ENCODE assay signal across 17 cellular contexts in the genomic region with DNA sequence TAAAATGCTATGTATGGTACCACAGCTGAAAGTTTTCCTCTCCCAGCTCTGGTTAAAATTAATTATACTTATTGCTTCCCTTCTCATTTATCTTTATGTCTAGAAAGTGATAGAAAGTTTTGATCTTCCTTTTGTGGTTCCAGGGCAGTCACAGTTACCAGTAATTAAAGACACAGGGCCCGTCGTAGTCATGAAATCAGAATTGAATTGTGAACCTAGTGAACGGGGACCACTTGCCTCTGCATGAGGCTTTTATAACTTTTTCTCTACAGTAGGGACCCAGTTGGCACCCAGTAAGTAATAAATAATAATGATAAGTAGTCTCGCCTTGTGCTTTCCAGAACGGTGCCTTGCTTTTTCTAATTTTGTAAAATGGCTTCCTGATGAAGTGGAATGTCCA.
A peak's percentile ranks its signal among the peaks of the same experiment; 100 is the strongest.
DNase-seq lines count a peak whose midpoint lies in the region; ATAC-seq and TF ChIP-seq lines count a peak whose summit lies in the region.
"Had no signal": no experiment of that assay in that cellular context is flagged by ENCODE, and none has a peak within 500 bp of the region (broad histone marks: within the 10 kb centered on the region; RNA-seq: fewer than 3 reads in every experiment).

No MANE protein-coding gene starts in this region.

- no peak overlapping the region for H2AFZ ChIP-seq in MM.1S (ENCODE audit: low read length)

- TF ChIP-seq POLR2A in GM18505 (IDR thresholded peaks at IDR 0.05; ENCODE audit: borderline replicate concordance, extremely low read depth, insufficient read depth, insufficient read length): no peak

- no peaks in the 10 kb centered on the region for H3K79me2 ChIP-seq in MM.1S (ENCODE audit: low read length)

- no peak for DNase-seq in activated CD8-positive, alpha-beta memory T cell treated with anti-CD3 and anti-CD28 coated beads, Interleukin-2, amount 10 ng/mL, durations not matched to agents 7 days and 5 days
- DNase-seq in activated CD8-positive, alpha-beta memory T cell treated with anti-CD3 and anti-CD28 coated beads for 24 hours: no peak
- DNase-seq in CD8-positive, alpha-beta T cell: no peak
- no peak for DNase-seq in activated CD8-positive, alpha-beta T cell treated with anti-CD3 and anti-CD28 coated beads for 36 hours
- no peak for DNase-seq in naive thymus-derived CD4-positive, alpha-beta T cell
- DNase-seq in MM.1S (no peak), Calu3 (no peak)
- DNase-seq: GF-D8, KBM-7, NCI-H1436 treated with DMSO at 0.1 percent for 48 hours, NCI-H2029 treated with DMSO at 0.1 percent for 48 hours, NCI-H2171 treated with DMSO at 0.1 percent for 48 hours, NCI-H774 had no signal

- H3F3A ChIP-seq in MM.1S (ENCODE audit: insufficient read depth, low read length): no peaks in the 10 kb centered on the region

- BruUV-seq in Calu3 (replicated peaks; lab: Mats Ljungman, UMichigan): no TSS peak

- H3K27ac ChIP-seq in CD8-positive, alpha-beta T cell (ENCODE audit: low read depth, low read length): no peak overlapping the region
- H3K27ac ChIP-seq in naive thymus-derived CD4-positive, alpha-beta T cell (ENCODE audit: low read depth, low read length): no peak overlapping the region
- H3K27ac ChIP-seq in MM.1S (ENCODE audit: low read length): no peak overlapping the region
- H3K27ac ChIP-seq: A549; BLaER1 treated with 17β-estradiol and CSF1 and Interleukin-3, amounts not matched to agents 10 nM and 100 nM; RWPE1 had no signal

- H3K27ac Mint-ChIP-seq in activated CD8-positive, alpha-beta memory T cell treated with anti-CD3 and anti-CD28 coated beads, Interleukin-2, amount 10 ng/mL, durations not matched to agents 7 days and 5 days: peak overlapping the region; percentile 83
- H3K27ac Mint-ChIP-seq in CD8-positive, alpha-beta T cell: peak overlapping the region; percentile 25
- H3K27ac Mint-ChIP-seq in activated CD8-positive, alpha-beta T cell treated with anti-CD3 and anti-CD28 coated beads for 36 hours: peak overlapping the region; percentile 8
- H3K27ac Mint-ChIP-seq in naive thymus-derived CD4-positive, alpha-beta T cell: peak overlapping the region in 6 of 9 donors; percentile 1 to 80 (median 50)
- H3K27ac Mint-ChIP-seq in Calu3 (ENCODE audit: unreplicated experiment): no peak overlapping the region

- no peaks in the 10 kb centered on the region for H3K36me3 ChIP-seq in CD8-positive, alpha-beta T cell (ENCODE audit: insufficient read depth, low read length)
- H3K36me3 ChIP-seq in naive thymus-derived CD4-positive, alpha-beta T cell (ENCODE audit: control insufficient read depth in 2 of 3, insufficient read depth in 3 of 3, low read length in 3 of 3): no peaks in the 10 kb centered on the region
- no peaks in the 10 kb centered on the region for H3K36me3 ChIP-seq in MM.1S (replicated peaks; ENCODE audit: insufficient read depth, low read length)
- H3K36me3 ChIP-seq: BLaER1 treated with 17β-estradiol and CSF1 and Interleukin-3, amounts not matched to agents 10 nM and 100 nM had no signal

- H4K20me1 ChIP-seq in MM.1S (ENCODE audit: insufficient read depth, low read length): no peaks in the 10 kb centered on the region
- H4K20me1 ChIP-seq: BLaER1 treated with 17β-estradiol and CSF1 and Interleukin-3, amounts not matched to agents 10 nM and 100 nM had no signal

- no peak overlapping the region for H3K4me3 Mint-ChIP-seq in activated CD8-positive, alpha-beta memory T cell treated with anti-CD3 and anti-CD28 coated beads, Interleukin-2, amount 10 ng/mL, durations not matched to agents 7 days and 5 days
- no peak overlapping the region for H3K4me3 Mint-ChIP-seq in CD8-positive, alpha-beta T cell
- H3K4me3 Mint-ChIP-seq in activated CD8-positive, alpha-beta T cell treated with anti-CD3 and anti-CD28 coated beads for 36 hours: no peak overlapping the region
- H3K4me3 Mint-ChIP-seq in naive thymus-derived CD4-positive, alpha-beta T cell: peak overlapping the region in 5 of 10 donors; percentile 1 to 53 (median 32)
- H3K4me3 Mint-ChIP-seq in Calu3 (ENCODE audit: low read depth, unreplicated experiment): no peak overlapping the region

- no peak overlapping the region for H3K9ac ChIP-seq in MM.1S (ENCODE audit: low read length)
- H3K9ac ChIP-seq: BLaER1 treated with 17β-estradiol and CSF1 and Interleukin-3, amounts not matched to agents 10 nM and 100 nM had no signal

- peaks cover 30% of the 10 kb centered on the region for H3K36me3 Mint-ChIP-seq in activated CD8-positive, alpha-beta memory T cell treated with anti-CD3 and anti-CD28 coated beads, Interleukin-2, amount 10 ng/mL, durations not matched to agents 7 days and 5 days
- H3K36me3 Mint-ChIP-seq in CD8-positive, alpha-beta T cell: no peaks in the 10 kb centered on the region
- peaks cover 11% of the 10 kb centered on the region for H3K36me3 Mint-ChIP-seq in activated CD8-positive, alpha-beta T cell treated with anti-CD3 and anti-CD28 coated beads for 36 hours (ENCODE audit: low read depth)
- H3K36me3 Mint-ChIP-seq in naive thymus-derived CD4-positive, alpha-beta T cell: peaks cover 0 to 23% (median 0%) of the 10 kb centered on the region in 5 donors
- no peaks in the 10 kb centered on the region for H3K36me3 Mint-ChIP-seq in Calu3 (ENCODE audit: insufficient read depth, unreplicated experiment)

- H3K4me1 Mint-ChIP-seq in activated CD8-positive, alpha-beta memory T cell treated with anti-CD3 and anti-CD28 coated beads, Interleukin-2, amount 10 ng/mL, durations not matched to agents 7 days and 5 days: peaks cover 80% of the 10 kb centered on the region
- peaks cover 34% of the 10 kb centered on the region for H3K4me1 Mint-ChIP-seq in CD8-positive, alpha-beta T cell (ENCODE audit: low read depth)
- H3K4me1 Mint-ChIP-seq in activated CD8-positive, alpha-beta T cell treated with anti-CD3 and anti-CD28 coated beads for 36 hours (ENCODE audit: low read depth): peaks cover 66% of the 10 kb centered on the region
- H3K4me1 Mint-ChIP-seq in naive thymus-derived CD4-positive, alpha-beta T cell: peaks cover 21 to 76% (median 39%) of the 10 kb centered on the region in 7 donors
- peaks cover 3% of the 10 kb centered on the region for H3K4me1 Mint-ChIP-seq in Calu3 (ENCODE audit: low read depth, unreplicated experiment)

- H3K9me3 Mint-ChIP-seq in activated CD8-positive, alpha-beta memory T cell treated with anti-CD3 and anti-CD28 coated beads, Interleukin-2, amount 10 ng/mL, durations not matched to agents 7 days and 5 days (ENCODE audit: low read depth): peaks cover 6% of the 10 kb centered on the region
- no peaks in the 10 kb centered on the region for H3K9me3 Mint-ChIP-seq in CD8-positive, alpha-beta T cell
- H3K9me3 Mint-ChIP-seq in activated CD8-positive, alpha-beta T cell treated with anti-CD3 and anti-CD28 coated beads for 36 hours: peaks cover 12% of the 10 kb centered on the region
- peaks cover 0 to 13% (median 0%) of the 10 kb centered on the region in 11 donors for H3K9me3 Mint-ChIP-seq in naive thymus-derived CD4-positive, alpha-beta T cell
- H3K9me3 Mint-ChIP-seq in Calu3 (ENCODE audit: low read depth, unreplicated experiment): no peaks in the 10 kb centered on the region

- no peak for ATAC-seq in activated CD8-positive, alpha-beta memory T cell treated with anti-CD3 and anti-CD28 coated beads, Interleukin-2, amount 10 ng/mL, durations not matched to agents 7 days and 5 days
- ATAC-seq in CD8-positive, alpha-beta T cell: no peak
- ATAC-seq in activated CD8-positive, alpha-beta T cell treated with anti-CD3 and anti-CD28 coated beads for 36 hours: peak; percentile 22
- no peak for ATAC-seq in naive thymus-derived CD4-positive, alpha-beta T cell
- no peak for ATAC-seq in GM18505 (IDR thresholded peaks at IDR 0.05; ENCODE audit: unreplicated experiment)
- ATAC-seq: A549 had no signal

- intact Hi-C loops in CD8-positive, alpha-beta T cell (cut with DNase I, micrococcal nuclease): loop anchor here in 1 of 2 experiments (2.0 to 10.0 kb wide), 2 partner anchors 18 to 102 kb away; no protein-coding TSS in a partner anchor
- intact Hi-C loops in activated CD8-positive, alpha-beta T cell treated with anti-CD3 and anti-CD28 coated beads for 36 hours (cut with micrococcal nuclease): no loop called here
- intact Hi-C loops in naive thymus-derived CD4-positive, alpha-beta T cell (cut with micrococcal nuclease): loop anchor here (2.0 to 5.0 kb wide), 3 partner anchors 14 to 100 kb away; no protein-coding TSS in a partner anchor
- intact Hi-C loops in Calu3 (cut with micrococcal nuclease; ENCODE audit: unreplicated experiment): loop anchor here (5.0 to 10.0 kb wide), 2 partner anchors 92 to 100 kb away; no protein-coding TSS in a partner anchor

- POLR2A ChIA-PET in CD8-positive, alpha-beta T cell (lab: Charles Lee): no interaction called here
- POLR2A ChIA-PET in activated CD8-positive, alpha-beta T cell treated with anti-CD3 and anti-CD28 coated beads for 36 hours (lab: Charles Lee): interaction anchor here (1.0 to 2.5 kb wide), 5 partner anchors 11 to 219 kb away, joined by 3 to 8 read pairs (median 5); no protein-coding TSS in a partner anchor
- POLR2A ChIA-PET in naive thymus-derived CD4-positive, alpha-beta T cell (lab: Charles Lee): interaction anchor here (0.7 to 2.2 kb wide), 3 partner anchors 9 to 69 kb away, joined by 3 to 4 read pairs (median 3); no protein-coding TSS in a partner anchor

- H3K27me3 ChIP-seq in CD8-positive, alpha-beta T cell (ENCODE audit: insufficient read depth, low read length): no peaks in the 10 kb centered on the region
- no peaks in the 10 kb centered on the region for H3K27me3 ChIP-seq in naive thymus-derived CD4-positive, alpha-beta T cell (ENCODE audit: control insufficient read depth in 2 of 2, insufficient read depth in 2 of 2, low read length in 2 of 2)
- H3K27me3 ChIP-seq in MM.1S (replicated peaks; ENCODE audit: insufficient read depth, low read length): no peaks in the 10 kb centered on the region
- H3K27me3 ChIP-seq: BLaER1 treated with 17β-estradiol and CSF1 and Interleukin-3, amounts not matched to agents 10 nM and 100 nM had no signal

- H3K4me3 ChIP-seq in CD8-positive, alpha-beta T cell (ENCODE audit: low read depth, low read length): no peak overlapping the region
- peak overlapping the region; percentile 2 for H3K4me3 ChIP-seq in naive thymus-derived CD4-positive, alpha-beta T cell (ENCODE audit: low read length)
- no peak overlapping the region for H3K4me3 ChIP-seq in MM.1S (ENCODE audit: low read length)
- H3K4me3 ChIP-seq: A549; BLaER1 treated with 17β-estradiol and CSF1 and Interleukin-3, amounts not matched to agents 10 nM and 100 nM had no signal

- H3K9me2 ChIP-seq in MM.1S (replicated peaks; ENCODE audit: insufficient read depth, low read length): no peaks in the 10 kb centered on the region

- no peak for TF ChIP-seq CTCF in CD8-positive, alpha-beta T cell (IDR thresholded peaks at IDR 0.05)
- TF ChIP-seq CTCF in activated CD8-positive, alpha-beta T cell treated with anti-CD3 and anti-CD28 coated beads for 36 hours (IDR thresholded peaks at IDR 0.05): no peak
- no peak for TF ChIP-seq CTCF in MM.1S (IDR thresholded peaks at IDR 0.05; ENCODE audit: low read length)
- TF ChIP-seq CTCF in Calu3 (IDR thresholded peaks at IDR 0.05; ENCODE audit: unreplicated experiment): no peak

- H3K9me3 ChIP-seq in CD8-positive, alpha-beta T cell (ENCODE audit: low read length): no peaks in the 10 kb centered on the region
- H3K9me3 ChIP-seq in naive thymus-derived CD4-positive, alpha-beta T cell (ENCODE audit: control insufficient read depth in 2 of 3, low read length in 3 of 3): no peaks in the 10 kb centered on the region
- no peaks in the 10 kb centered on the region for H3K9me3 ChIP-seq in MM.1S (replicated peaks; ENCODE audit: insufficient read depth, low read length)
- H3K9me3 ChIP-seq: A549 had no signal

- H3K4me1 ChIP-seq in CD8-positive, alpha-beta T cell (ENCODE audit: insufficient read depth, low read length): peaks cover 25% of the 10 kb centered on the region
- peaks cover 6 to 21% of the 10 kb centered on the region in 2 donors for H3K4me1 ChIP-seq in naive thymus-derived CD4-positive, alpha-beta T cell (ENCODE audit: control insufficient read depth in 2 of 2, insufficient read depth in 2 of 2, low read length in 2 of 2)
- no peaks in the 10 kb centered on the region for H3K4me1 ChIP-seq in MM.1S (ENCODE audit: low read length)
- H3K4me1 ChIP-seq: A549 had no signal

- CTCF ChIA-PET in activated CD8-positive, alpha-beta memory T cell treated with anti-CD3 and anti-CD28 coated beads, Interleukin-2, amount 10 ng/mL, durations not matched to agents 7 days and 5 days (lab: Charles Lee): interaction anchor here (1.0 to 3.4 kb wide), 5 partner anchors 9 to 28 kb away, joined by 3 to 12 read pairs (median 6); no protein-coding TSS in a partner anchor
- CTCF ChIA-PET in CD8-positive, alpha-beta T cell (lab: Charles Lee): interaction anchor here (2.8 kb wide), 1 partner anchor 98 kb away, joined by 8 read pairs; no protein-coding TSS in a partner anchor
- CTCF ChIA-PET in activated CD8-positive, alpha-beta T cell treated with anti-CD3 and anti-CD28 coated beads for 36 hours (lab: Charles Lee): interaction anchor here (0.6 to 3.2 kb wide), 9 partner anchors 9 to 101 kb away, joined by 3 to 13 read pairs (median 5); no protein-coding TSS in a partner anchor
- CTCF ChIA-PET in naive thymus-derived CD4-positive, alpha-beta T cell (lab: Charles Lee): interaction anchor here (0.9 to 2.0 kb wide), 3 partner anchors 10 to 97 kb away, joined by 3 to 4 read pairs (median 3); no protein-coding TSS in a partner anchor
- CTCF ChIA-PET in Calu3 (lab: Charles Lee): no interaction called here

- H3K4me2 ChIP-seq in MM.1S (ENCODE audit: low read depth, low read length): no peak overlapping the region
- H3K4me2 ChIP-seq: A549 had no signal

- no peaks in the 10 kb centered on the region for H3K27me3 Mint-ChIP-seq in activated CD8-positive, alpha-beta memory T cell treated with anti-CD3 and anti-CD28 coated beads, Interleukin-2, amount 10 ng/mL, durations not matched to agents 7 days and 5 days
- H3K27me3 Mint-ChIP-seq in CD8-positive, alpha-beta T cell (ENCODE audit: low read depth): no peaks in the 10 kb centered on the region
- no peaks in the 10 kb centered on the region for H3K27me3 Mint-ChIP-seq in activated CD8-positive, alpha-beta T cell treated with anti-CD3 and anti-CD28 coated beads for 36 hours
- no peaks in the 10 kb centered on the region for H3K27me3 Mint-ChIP-seq in naive thymus-derived CD4-positive, alpha-beta T cell
- no peaks in the 10 kb centered on the region for H3K27me3 Mint-ChIP-seq in Calu3 (ENCODE audit: unreplicated experiment)
